ENCODE assay signal across 35 cellular contexts in the genomic region with DNA sequence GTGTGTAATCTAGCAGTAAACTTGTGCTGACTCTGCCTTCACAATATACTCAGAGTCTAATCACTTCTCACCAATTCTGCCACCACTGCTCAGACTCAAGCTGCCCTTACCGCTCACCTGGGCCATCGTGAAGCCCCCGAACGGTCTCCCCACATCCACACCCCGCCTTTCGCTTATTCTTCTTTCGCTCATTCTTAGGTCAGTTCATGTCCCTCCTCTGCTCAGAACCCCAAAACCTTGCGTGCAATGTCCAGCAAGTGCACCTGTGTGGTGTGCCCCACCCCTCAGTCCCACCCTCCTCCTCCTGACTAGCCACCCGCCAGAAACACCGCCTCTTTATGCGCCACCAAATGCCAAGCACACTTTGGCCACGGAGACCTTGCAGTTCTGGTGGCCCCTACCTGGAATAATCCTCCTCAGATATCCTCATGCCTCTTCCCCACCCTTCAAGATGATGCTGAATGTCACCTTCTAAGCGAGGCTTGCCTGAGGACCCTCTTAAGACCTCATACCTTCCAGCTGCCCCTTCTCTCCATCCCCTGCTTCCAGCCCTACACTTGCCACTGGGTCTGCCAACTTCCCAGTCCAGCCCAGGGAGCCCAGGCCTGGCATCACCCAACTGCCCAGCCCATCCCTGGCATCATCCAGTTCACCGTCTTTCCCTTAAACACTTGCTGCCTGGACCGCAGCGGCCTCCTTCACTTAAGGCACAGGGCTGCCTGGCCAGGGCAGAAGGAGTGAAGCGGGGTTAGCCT. TPM values are rescaled to one million over a fixed set of nuclear protein-coding genes. Genes with fewer than 3 reads are reported as not detected.
DNase-seq lines count a peak whose midpoint lies in the region; ATAC-seq and TF ChIP-seq lines count a peak whose summit lies in the region.
"Had no signal": no experiment of that assay in that cellular context is flagged by ENCODE, and none has a peak within 500 bp of the region (broad histone marks: within the 10 kb centered on the region; RNA-seq: fewer than 3 reads in every experiment).

No MANE protein-coding gene starts in this region.

- no peak overlapping the region for H3K4me2 ChIP-seq in SK-N-SH

- no peaks in the 10 kb centered on the region for H4K20me1 ChIP-seq in SK-N-SH (ENCODE audit: insufficient read depth)

- no peak overlapping the region for H2AFZ ChIP-seq in SK-N-SH (ENCODE audit: low read depth)

- H3K9me3 ChIP-seq in SK-N-SH (no peaks in the 10 kb centered on the region), WERI-Rb-1 (ENCODE audit: severe bottlenecking) (peaks cover 10% of the 10 kb centered on the region), esophagus muscularis mucosa (no peaks in the 10 kb centered on the region)
- H3K9me3 ChIP-seq: neutrophil, psoas muscle had no signal

- no peaks in the 10 kb centered on the region for H3K79me2 ChIP-seq in SK-N-SH (ENCODE audit: insufficient read depth)

- no peak overlapping the region for H3K9ac ChIP-seq in SK-N-SH

- WGBS in SK-N-SH (ENCODE audit: low lambda C conversion rate) = 62% methylated on average over 17 of the region's 17 CpGs
- 93% methylated on average over 17 of the region's 17 CpGs for WGBS in esophagus muscularis mucosa

- no peaks in the 10 kb centered on the region for H3K4me1 ChIP-seq in SK-N-SH (ENCODE audit: control insufficient read depth in 1 of 2, insufficient read depth in 2 of 2, low read depth in 1 of 2, low read length in 1 of 2)
- no peaks in the 10 kb centered on the region for H3K4me1 ChIP-seq in esophagus muscularis mucosa
- H3K4me1 ChIP-seq: psoas muscle had no signal

- intact Hi-C loops in esophagus muscularis mucosa (cut with DNase I) = no loop called here
- intact Hi-C loops in sciatic nerve (cut with DNase I) = no loop called here

- H3K4me3 ChIP-seq in SK-N-SH (ENCODE audit: low read depth in 2 of 2, low read length in 1 of 2) (no peak overlapping the region), WERI-Rb-1 (ENCODE audit: low read depth, low read length) (no peak overlapping the region), esophagus muscularis mucosa (no peak overlapping the region)
- H3K4me3 ChIP-seq: psoas muscle, SK-N-MC had no signal

- no peak for TF ChIP-seq EP300 in SK-N-SH (IDR thresholded peaks at IDR 0.05; ENCODE audit: borderline replicate concordance in 1 of 2, low read depth in 1 of 2, low read length in 1 of 2)
- TF ChIP-seq EP300 in esophagus muscularis mucosa (IDR thresholded peaks at IDR 0.05) = no peak

- peak; percentile 14 for DNase-seq in SK-N-SH
- peak; percentile 3 for DNase-seq in WERI-Rb-1
- DNase-seq in esophagus muscularis mucosa (ENCODE audit: extremely low spot score) = peak; percentile 84
- peak; percentile 23 for DNase-seq in sciatic nerve (ENCODE audit: low spot score)
- DNase-seq in GM13976 (ENCODE audit: low spot score) = no peak
- no peak for DNase-seq in effector CD8-positive, alpha-beta T cell (lab: John Stamatoyannopoulos, UW)
- DNase-seq in NCI-H82 treated with DMSO at 0.1 percent for 48 hours (lab: John Stamatoyannopoulos, UW; ENCODE audit: unreplicated experiment) = no peak
- DNase-seq: activated CD4-positive, alpha-beta T cell treated with anti-CD3 and anti-CD28 coated beads for 4 hours; activated naive CD4-positive, alpha-beta T cell treated with anti-CD3 and anti-CD28 coated beads, Interleukin-2, amount 50 U/mL, for 16 hours; activated T-cell treated with anti-CD3 and anti-CD28 coated beads, Interleukin-2, amount 50 U/mL, for 4 hours; amniotic stem cell; cerebellar nuclear complex; COR-L47; HCEC 1CT; KG1; left ventricle myocardium superior; NCI-H2029 treated with DMSO at 0.1 percent for 48 hours; NCI-H226; NCI-H526 treated with DMSO at 0.1 percent for 48 hours; PC-3; substantia nigra; T-helper 2 cell had no signal

- TF ChIP-seq CTCF in SK-N-SH (IDR thresholded peaks at IDR 0.05) (no peak), WERI-Rb-1 (IDR thresholded peaks at IDR 0.05; ENCODE audit: low read depth, low read length) (no peak), esophagus muscularis mucosa (IDR thresholded peaks at IDR 0.05) (no peak), GM13976 (IDR thresholded peaks at IDR 0.05; ENCODE audit: borderline replicate concordance, control extremely low read depth, extremely low read depth, insufficient read depth, missing control alignments) (no peak)

- H3F3A ChIP-seq in SK-N-SH (replicated peaks; ENCODE audit: insufficient read depth) = no peaks in the 10 kb centered on the region

- TF ChIP-seq RAD21 in SK-N-SH (IDR thresholded peaks at IDR 0.05; ENCODE audit: low read length) = no peak

- no peaks in the 10 kb centered on the region for H3K9me2 ChIP-seq in SK-N-SH

- in situ Hi-C loops in GM13976 (cut with MboI; ENCODE audit: low sequenced_read_pairs, unreplicated experiment) = no loop called here

- CTCF ChIA-PET in SK-N-SH (lab: Yijun Ruan, JAX) = interaction anchor here (0.6 to 0.9 kb wide), 2 partner anchors 13 to 63 kb away, joined by 3 read pairs; no protein-coding TSS in a partner anchor

- no peak for ATAC-seq in SK-N-SH treated with all-trans-retinoic acid at 6 μM for 48 hours
- ATAC-seq in sciatic nerve = no peak
- ATAC-seq: activated T-cell treated with anti-CD3 and anti-CD28 coated beads, Interleukin-2, amount 50 U/mL, for 4 hours; left ventricle myocardium superior; PC-3; psoas muscle; stimulated activated memory B cell treated with anti-CD40 and anti-IgM and Interleukin-4, amounts not matched to agents 10 μg/mL and 1 μg/mL and 100 μg/mL, for 72 hours had no signal

- H3K27ac ChIP-seq in SK-N-SH (ENCODE audit: low read depth in 2 of 2, low read length in 1 of 2) = no peak overlapping the region
- H3K27ac ChIP-seq in WERI-Rb-1 = no peak overlapping the region
- H3K27ac ChIP-seq in esophagus muscularis mucosa (replicated peaks in 1 of 4) = no peak overlapping the region
- H3K27ac ChIP-seq: 22Rv1, C4-2B, epithelial cell of prostate, HL-60, neutrophil, psoas muscle, SK-N-MC had no signal

- H3K27me3 ChIP-seq in SK-N-SH (ENCODE audit: insufficient read depth) (no peaks in the 10 kb centered on the region), WERI-Rb-1 (ENCODE audit: insufficient read depth, low read depth, severe bottlenecking) (no peaks in the 10 kb centered on the region), esophagus muscularis mucosa (peaks cover 0 to 23% (median 0%) of the 10 kb centered on the region in 4 donors)

- POLR2A ChIA-PET in SK-N-SH (lab: Yijun Ruan, JAX) = no interaction called here

- H3K36me3 ChIP-seq in SK-N-SH (replicated peaks in 1 of 2; ENCODE audit: control insufficient read depth in 1 of 2, insufficient read depth in 2 of 2, low read length in 1 of 2) = no peaks in the 10 kb centered on the region
- H3K36me3 ChIP-seq in WERI-Rb-1 = no peaks in the 10 kb centered on the region
- H3K36me3 ChIP-seq in esophagus muscularis mucosa = no peaks in the 10 kb centered on the region
- H3K36me3 ChIP-seq: neutrophil had no signal

- TF ChIP-seq POLR2A in esophagus muscularis mucosa (IDR thresholded peaks at IDR 0.05; ENCODE audit: low read depth) = no peak

TF ChIP-seq in SK-N-SH, 30 proteins besides CTCF, POLR2A, EP300 and RAD21 (continues in another document):
- TF ChIP-seq JUND (IDR thresholded peaks at IDR 0.05) (no peak), ELF1 (IDR thresholded peaks at IDR 0.05) (no peak), FOXM1 (IDR thresholded peaks at IDR 0.05; ENCODE audit: low read depth) (no peak), SMC3 (IDR thresholded peaks at IDR 0.05; ENCODE audit: low read depth, low read length) (no peak), NRF1 (IDR thresholded peaks at IDR 0.05; ENCODE audit: low read depth, low read length) (no peak)
- TF ChIP-seq, protein P1, sequence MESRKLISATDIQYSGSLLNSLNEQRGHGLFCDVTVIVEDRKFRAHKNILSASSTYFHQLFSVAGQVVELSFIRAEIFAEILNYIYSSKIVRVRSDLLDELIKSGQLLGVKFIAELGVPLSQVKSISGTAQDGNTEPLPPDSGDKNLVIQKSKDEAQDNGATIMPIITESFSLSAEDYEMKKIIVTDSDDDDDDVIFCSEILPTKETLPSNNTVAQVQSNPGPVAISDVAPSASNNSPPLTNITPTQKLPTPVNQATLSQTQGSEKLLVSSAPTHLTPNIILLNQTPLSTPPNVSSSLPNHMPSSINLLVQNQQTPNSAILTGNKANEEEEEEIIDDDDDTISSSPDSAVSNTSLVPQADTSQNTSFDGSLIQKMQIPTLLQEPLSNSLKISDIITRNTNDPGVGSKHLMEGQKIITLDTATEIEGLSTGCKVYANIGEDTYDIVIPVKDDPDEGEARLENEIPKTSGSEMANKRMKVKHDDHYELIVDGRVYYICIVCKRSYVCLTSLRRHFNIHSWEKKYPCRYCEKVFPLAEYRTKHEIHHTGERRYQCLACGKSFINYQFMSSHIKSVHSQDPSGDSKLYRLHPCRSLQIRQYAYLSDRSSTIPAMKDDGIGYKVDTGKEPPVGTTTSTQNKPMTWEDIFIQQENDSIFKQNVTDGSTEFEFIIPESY (IDR thresholded peaks at IDR 0.05; ENCODE audit: borderline replicate concordance, low read depth) = no peak

TF ChIP-seq in SK-N-SH treated with all-trans-retinoic acid at 6 μM for 48 hours, 23 proteins besides CTCF, POLR2A, EP300 and RAD21:
- TF ChIP-seq TCF4 (CRISPR knock-in tag; IDR thresholded peaks at IDR 0.05; ENCODE audit: borderline replicate concordance) (no peak), TOX (CRISPR knock-in tag; IDR thresholded peaks at IDR 0.05; ENCODE audit: borderline replicate concordance) (no peak)
- TF ChIP-seq, protein P2, sequence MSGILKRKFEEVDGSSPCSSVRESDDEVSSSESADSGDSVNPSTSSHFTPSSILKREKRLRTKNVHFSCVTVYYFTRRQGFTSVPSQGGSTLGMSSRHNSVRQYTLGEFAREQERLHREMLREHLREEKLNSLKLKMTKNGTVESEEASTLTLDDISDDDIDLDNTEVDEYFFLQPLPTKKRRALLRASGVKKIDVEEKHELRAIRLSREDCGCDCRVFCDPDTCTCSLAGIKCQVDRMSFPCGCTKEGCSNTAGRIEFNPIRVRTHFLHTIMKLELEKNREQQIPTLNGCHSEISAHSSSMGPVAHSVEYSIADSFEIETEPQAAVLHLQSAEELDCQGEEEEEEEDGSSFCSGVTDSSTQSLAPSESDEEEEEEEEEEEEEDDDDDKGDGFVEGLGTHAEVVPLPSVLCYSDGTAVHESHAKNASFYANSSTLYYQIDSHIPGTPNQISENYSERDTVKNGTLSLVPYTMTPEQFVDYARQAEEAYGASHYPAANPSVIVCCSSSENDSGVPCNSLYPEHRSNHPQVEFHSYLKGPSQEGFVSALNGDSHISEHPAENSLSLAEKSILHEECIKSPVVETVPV (CRISPR knock-in tag; IDR thresholded peaks at IDR 0.05) = no peak

RNA-seq across cellular contexts. Expression of a gene that starts 34.3 kb away (rescaled TPM):
- polyA plus RNA-seq in SK-N-SH (2012; rRNA removed) = not detected in 2 replicates
- 0.04 TPM in 1 of 2 replicates, not detected in the other for polyA plus RNA-seq in SK-N-SH (2012; cell fraction: cytosol; rRNA removed)
- 0.04 and 0.12 TPM in 2 replicates for polyA plus RNA-seq in SK-N-SH (2012; cell fraction: nucleus; rRNA removed)
- total RNA-seq in esophagus muscularis mucosa (10 to 100 TPM in 3 of 4 donors, 1 to 10 TPM in 1; 3.4 to 43.8 (median 17.2) TPM), sciatic nerve (not detected)
- total RNA-seq: activated CD8-positive, alpha-beta memory T cell treated with anti-CD3 and anti-CD28 coated beads for 36 hours; activated T-cell treated with anti-CD3 and anti-CD28 coated beads, Interleukin-2, amount 50 U/mL, for 4 hours; glomerular endothelial cell; left ventricle myocardium superior; MCF 10A; myocyte; PC-3; psoas muscle had no signal

Comparison
In these comparisons a context has a peak if more than half of its experiments do, and no peak if none do; other contexts are left out.
1. DNase-seq: peak in SK-N-SH (single experiment), WERI-Rb-1 (single experiment), esophagus muscularis mucosa (single experiment) and sciatic nerve (single experiment); none in GM13976 (single experiment), effector CD8-positive, alpha-beta T cell (single experiment) and NCI-H82 treated with DMSO at 0.1 percent for 48 hours (single experiment).